In the genomic region with DNA sequence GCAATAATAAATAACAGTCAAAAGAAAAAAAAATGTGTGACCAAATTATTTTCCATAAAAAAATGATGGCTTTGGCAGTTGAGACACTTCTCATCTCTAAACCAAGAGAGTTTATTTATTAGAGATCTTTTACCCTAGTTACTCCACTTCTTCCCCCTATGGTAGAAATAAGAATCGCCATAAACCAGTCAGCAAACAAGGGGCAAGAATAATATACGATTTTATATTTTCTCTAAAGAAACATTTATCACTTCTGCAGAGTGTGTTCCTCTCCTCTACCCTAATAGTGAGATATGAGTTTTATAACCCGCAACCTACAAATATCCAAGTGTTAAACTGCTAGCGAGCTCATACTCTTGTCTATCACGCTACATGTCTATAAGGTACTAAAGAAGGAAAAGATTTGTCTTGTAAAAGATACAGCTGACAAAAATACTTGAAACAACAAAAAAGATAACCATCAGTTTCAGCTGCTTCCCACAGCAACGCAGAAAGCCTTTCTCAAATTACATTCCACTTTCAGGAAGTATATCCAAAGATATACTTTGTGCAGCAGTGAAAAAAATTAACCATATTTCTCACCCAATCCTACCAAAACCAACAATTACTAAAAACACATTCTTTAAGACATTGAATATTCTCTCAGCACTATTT, we compare ENCODE assay signal across 8 cellular contexts. TPM values are rescaled to one million over a fixed set of nuclear protein-coding genes. Genes with fewer than 3 reads are reported as not detected.
DNase-seq lines count a peak whose midpoint lies in the region; ATAC-seq and TF ChIP-seq lines count a peak whose summit lies in the region.

No MANE protein-coding gene starts in this region.

- POLR2A ChIA-PET in activated CD4-positive, alpha-beta memory T cell treated with anti-CD3 and anti-CD28 coated beads, Interleukin-2, amount 10 ng/mL, durations not matched to agents 7 days and 5 days (lab: Charles Lee): interaction anchor here (0.7 to 3.3 kb wide), 8 partner anchors 17 to 179 kb away, joined by 3 to 60 read pairs (median 12); a partner anchor contains a TSS

- H3K9me3 ChIP-seq in heart left ventricle: no peaks in the 10 kb centered on the region

- H3K27ac ChIP-seq in heart left ventricle: peak overlapping the region in 11 of 12 donors; percentile 96 to 100 (median 98)
- no peak overlapping the region for H3K27ac ChIP-seq in urinary bladder (ENCODE audit: low read depth)

- H3K4me1 ChIP-seq in heart left ventricle: peaks cover 0 to 57% (median 36%) of the 10 kb centered on the region in 12 donors
- no peaks in the 10 kb centered on the region for H3K4me1 ChIP-seq in urinary bladder (ENCODE audit: insufficient read depth)

- ATAC-seq in heart left ventricle (no peak), left cardiac atrium (no peak), GM18867 (IDR thresholded peaks at IDR 0.05; ENCODE audit: unreplicated experiment) (no peak), HG02938 (IDR thresholded peaks at IDR 0.05; ENCODE audit: unreplicated experiment) (no peak)

- peaks cover 28% of the 10 kb centered on the region for H3K4me1 Mint-ChIP-seq in activated CD4-positive, alpha-beta memory T cell treated with anti-CD3 and anti-CD28 coated beads, Interleukin-2, amount 10 ng/mL, durations not matched to agents 7 days and 5 days

- no peak for TF ChIP-seq POLR2A in heart left ventricle (IDR thresholded peaks at IDR 0.05)

- peak overlapping the region; percentile 90 for H3K4me3 Mint-ChIP-seq in activated CD4-positive, alpha-beta memory T cell treated with anti-CD3 and anti-CD28 coated beads, Interleukin-2, amount 10 ng/mL, durations not matched to agents 7 days and 5 days

- peaks cover 12% of the 10 kb centered on the region for H3K27me3 Mint-ChIP-seq in activated CD4-positive, alpha-beta memory T cell treated with anti-CD3 and anti-CD28 coated beads, Interleukin-2, amount 10 ng/mL, durations not matched to agents 7 days and 5 days

- peak overlapping the region; percentile 61 for H3K27ac Mint-ChIP-seq in activated CD4-positive, alpha-beta memory T cell treated with anti-CD3 and anti-CD28 coated beads, Interleukin-2, amount 10 ng/mL, durations not matched to agents 7 days and 5 days

- H3K4me3 ChIP-seq in heart left ventricle (peak overlapping the region; percentile 50 to 93 (median 86)), urinary bladder (ENCODE audit: low read depth, low read length) (peak overlapping the region; percentile 93)

- H3K9me3 Mint-ChIP-seq in activated CD4-positive, alpha-beta memory T cell treated with anti-CD3 and anti-CD28 coated beads, Interleukin-2, amount 10 ng/mL, durations not matched to agents 7 days and 5 days: no peaks in the 10 kb centered on the region

- H3K27me3 ChIP-seq in heart left ventricle: no peaks in the 10 kb centered on the region

- DNase-seq in heart left ventricle (no peak), left cardiac atrium (no peak), left kidney (ENCODE audit: low read depth, low spot score) (peak; percentile 8), NCI-H774 (lab: John Stamatoyannopoulos, UW) (no peak)
- no peak for DNase-seq in activated CD4-positive, alpha-beta memory T cell treated with anti-CD3 and anti-CD28 coated beads, Interleukin-2, amount 10 ng/mL, durations not matched to agents 7 days and 5 days

- H3K36me3 ChIP-seq in heart left ventricle (peaks cover 0 to 40% (median 25%) of the 10 kb centered on the region in 9 donors), urinary bladder (ENCODE audit: insufficient read depth) (peaks cover 5% of the 10 kb centered on the region)

- H3K36me3 Mint-ChIP-seq in activated CD4-positive, alpha-beta memory T cell treated with anti-CD3 and anti-CD28 coated beads, Interleukin-2, amount 10 ng/mL, durations not matched to agents 7 days and 5 days (ENCODE audit: low read depth): peaks cover 40% of the 10 kb centered on the region

- peak in 1 of 12 donors; percentile 6 for TF ChIP-seq CTCF in heart left ventricle (IDR thresholded peaks at IDR 0.05)

- CTCF ChIA-PET in activated CD4-positive, alpha-beta memory T cell treated with anti-CD3 and anti-CD28 coated beads, Interleukin-2, amount 10 ng/mL, durations not matched to agents 7 days and 5 days (lab: Charles Lee): interaction anchor here (0.5 to 2.3 kb wide), 4 partner anchors 37 to 400 kb away, joined by 3 to 7 read pairs (median 4); no protein-coding TSS in a partner anchor

- intact Hi-C loops in heart left ventricle (cut with DNase I) (loop anchor here in 8 of 10 donors (5.0 to 10.0 kb wide), 12 partner anchors 53 to 427 kb away; a partner anchor contains a TSS), left cardiac atrium (cut with DNase I) (loop anchor here in 1 of 2 donors (5.0 kb wide), 1 partner anchor 59 kb away; a partner anchor contains a TSS)

- WGBS in heart left ventricle, 4 donors: 7 to 9% (median 7%) methylated on average over 6 of the region's 6 CpGs
- 6% methylated on average over 6 of the region's 6 CpGs for WGBS in urinary bladder

RNA-seq across cellular contexts. Expression of a gene that starts 2.2 kb away (rescaled TPM):
- total RNA-seq in heart left ventricle: 10 to 100 TPM; 37.9 to 75.4 (median 55.3) TPM
- polyA plus RNA-seq in heart left ventricle: 10 to 100 TPM; 28.8 to 50.2 TPM
- total RNA-seq in left cardiac atrium: 10 to 100 TPM; 32.2 to 43.9 TPM
- 10 to 100 TPM; 18.9 to 19.9 TPM for total RNA-seq in activated CD4-positive, alpha-beta memory T cell treated with anti-CD3 and anti-CD28 coated beads, Interleukin-2, amount 10 ng/mL, durations not matched to agents 7 days and 5 days
- 40.5 TPM for total RNA-seq in urinary bladder
- 24.1 TPM for polyA plus RNA-seq in urinary bladder

RNA-seq across cellular contexts. Expression of a gene that starts 58.2 kb away (rescaled TPM):
- 100 to 1,000 TPM in 7 of 9 donors, 10 to 100 TPM in 2; 75.4 to 178 (median 145) TPM for total RNA-seq in heart left ventricle
- 100 to 1,000 TPM in 1 of 2 donors, 10 to 100 TPM in 1; 50.0 to 120 TPM for polyA plus RNA-seq in heart left ventricle
- 100 to 1,000 TPM; 146 to 152 TPM for total RNA-seq in left cardiac atrium
- total RNA-seq in activated CD4-positive, alpha-beta memory T cell treated with anti-CD3 and anti-CD28 coated beads, Interleukin-2, amount 10 ng/mL, durations not matched to agents 7 days and 5 days: 10 to 100 TPM; 39.1 to 41.5 TPM
- total RNA-seq in urinary bladder: 69.4 TPM
- polyA plus RNA-seq in urinary bladder: 163 TPM
